ENCODE assay signal across 22 cellular contexts in genomic region chr13:20974981-20975585, GRCh38.
DNase-seq lines count a peak whose midpoint lies in the region; ATAC-seq and TF ChIP-seq lines count a peak whose summit lies in the region.
"Had no signal": no experiment of that assay in that cellular context is flagged by ENCODE, and none has a peak within 500 bp of the region (broad histone marks: within the 10 kb centered on the region; RNA-seq: fewer than 3 reads in every experiment).

No MANE protein-coding gene starts in this region.

- ATAC-seq in HG03045 (IDR thresholded peaks at IDR 0.05; ENCODE audit: unreplicated experiment) (no peak), GM21360 (IDR thresholded peaks at IDR 0.05; ENCODE audit: unreplicated experiment) (no peak)
- ATAC-seq: CD8-positive, alpha-beta T cell had no signal

- H4K20me1 ChIP-seq in BLaER1 = no peaks in the 10 kb centered on the region

- H3K4me2 ChIP-seq in BLaER1 = peak overlapping the region; percentile 53; the same call in 1 of the 2 replicates

- peaks cover 46% of the 10 kb centered on the region for H3K36me3 Mint-ChIP-seq in HFFc6 (ENCODE audit: low read depth)
- H3K36me3 Mint-ChIP-seq in endothelial cell (ENCODE audit: low read depth, unreplicated experiment) = peaks cover 35% of the 10 kb centered on the region
- peaks cover 21% of the 10 kb centered on the region for H3K36me3 Mint-ChIP-seq in neural crest cell (ENCODE audit: low read depth)

- H3K4me1 ChIP-seq in BLaER1 = peaks cover 30% of the 10 kb centered on the region
- H3K4me1 ChIP-seq: SJCRH30 had no signal

- peaks cover 7% of the 10 kb centered on the region for H3K27me3 Mint-ChIP-seq in HFFc6 (ENCODE audit: insufficient read depth)
- H3K27me3 Mint-ChIP-seq in endothelial cell (ENCODE audit: unreplicated experiment) = peaks cover 4% of the 10 kb centered on the region
- no peaks in the 10 kb centered on the region for H3K27me3 Mint-ChIP-seq in neural crest cell (ENCODE audit: low read depth)

- H3K9me3 ChIP-seq in BLaER1 = peaks cover 17% of the 10 kb centered on the region
- H3K9me3 ChIP-seq: SJCRH30 had no signal

- H3K27me3 ChIP-seq in BLaER1 = no peaks in the 10 kb centered on the region
- H3K27me3 ChIP-seq: SJCRH30 had no signal

- peak overlapping the region; percentile 75 for H3K27ac ChIP-seq in BLaER1
- H3K27ac ChIP-seq: SJCRH30 had no signal

- H3K27ac Mint-ChIP-seq in HFFc6 = peak overlapping the region; percentile 30; the same call in 1 of the 2 replicates
- no peak overlapping the region for H3K27ac Mint-ChIP-seq in endothelial cell (ENCODE audit: unreplicated experiment)
- H3K27ac Mint-ChIP-seq in neural crest cell (ENCODE audit: unreplicated experiment) = peak overlapping the region; percentile 52
- H3K27ac Mint-ChIP-seq: CD8-positive, alpha-beta T cell had no signal

- H3K36me3 ChIP-seq in BLaER1 = peaks cover 54% of the 10 kb centered on the region

- H3K9me3 Mint-ChIP-seq in HFFc6 = no peaks in the 10 kb centered on the region
- no peaks in the 10 kb centered on the region for H3K9me3 Mint-ChIP-seq in endothelial cell (ENCODE audit: unreplicated experiment)
- no peaks in the 10 kb centered on the region for H3K9me3 Mint-ChIP-seq in neural crest cell
- H3K9me3 Mint-ChIP-seq: CD8-positive, alpha-beta T cell had no signal

- H3K4me3 ChIP-seq in BLaER1 = no peak overlapping the region
- H3K4me3 ChIP-seq: SJCRH30 had no signal

- TF ChIP-seq CTCF in HFFc6 (IDR thresholded peaks at IDR 0.05) (no peak), endothelial cell (IDR thresholded peaks at IDR 0.05; ENCODE audit: unreplicated experiment) (no peak), neural crest cell (conservative IDR thresholded peaks at IDR 0.05) (no peak)

- H3K4me1 Mint-ChIP-seq in HFFc6 (ENCODE audit: low read depth) = no peaks in the 10 kb centered on the region
- H3K4me1 Mint-ChIP-seq in endothelial cell (ENCODE audit: unreplicated experiment) = peaks cover 13% of the 10 kb centered on the region
- H3K4me1 Mint-ChIP-seq in neural crest cell = peaks cover 5% of the 10 kb centered on the region
- H3K4me1 Mint-ChIP-seq: H9 had no signal

- H3K9ac ChIP-seq in BLaER1 = no peak overlapping the region

- no peak for DNase-seq in HFFc6
- no peak for DNase-seq in endothelial cell (ENCODE audit: low spot score)
- no peak for DNase-seq in neural crest cell (ENCODE audit: low read depth, low spot score)
- no peak for DNase-seq in DMS114 treated with DMSO at 0.1 percent for 48 hours (lab: John Stamatoyannopoulos, UW; ENCODE audit: unreplicated experiment)
- DNase-seq in activated naive CD4-positive, alpha-beta T cell treated with Interleukin-2 at 50 U/mL for 16 hours = no peak
- DNase-seq: 8988T; C1 segment of cervical spinal cord; CD8-positive, alpha-beta T cell; DMS53; EL; H9; KBM-7; MM.1S; NCI-H1092; NCI-H1436 treated with DMSO at 0.1 percent for 48 hours; NCI-H2029; NCI-H526; OCI-M1; SJCRH30 had no signal

- no peak overlapping the region for H3K4me3 Mint-ChIP-seq in HFFc6
- H3K4me3 Mint-ChIP-seq in endothelial cell (ENCODE audit: unreplicated experiment) = peak overlapping the region; percentile 69
- no peak overlapping the region for H3K4me3 Mint-ChIP-seq in neural crest cell
- H3K4me3 Mint-ChIP-seq: CD8-positive, alpha-beta T cell; H9 had no signal
